20 cellular contexts compared by ENCODE assay signal in genomic region chr1:30515746-30516504, GRCh38.
"Had no signal": no experiment of that assay in that cellular context is flagged by ENCODE, and none has a peak within 500 bp of the region (broad histone marks: within the 10 kb centered on the region; RNA-seq: fewer than 3 reads in every experiment).

No MANE protein-coding gene starts in this region.

- H3K9me3 ChIP-seq: testis had no signal

- DNase-seq: activated CD4-positive, alpha-beta memory T cell treated with anti-CD3 and anti-CD28 coated beads, Interleukin-2, amount 10 ng/mL, durations not matched to agents 7 days and 5 days; activated CD4-positive, alpha-beta T cell treated with anti-CD3 and anti-CD28 coated beads for 48 hours; activated gamma-delta T cell; activated T-cell treated with anti-CD3 and anti-CD28 coated beads, Interleukin-2, amount 50 U/mL, for 48 hours; dermis blood vessel endothelial cell; effector memory CD8-positive, alpha-beta T cell; left colon; nephron progenitor cell; stimulated activated CD4-positive, alpha-beta T cell treated with anti-CD3 and anti-CD28 coated beads, Interleukin-4, amount 100 ng/mL, for 24 hours; SW 1271; testis had no signal

- H3K27ac ChIP-seq: hepatocyte, testis had no signal

- FAIRE-seq: bronchial epithelial cell, islet of Langerhans, TTC549 had no signal

- H3K4me3 ChIP-seq: hepatocyte, lung, smooth muscle cell, testis had no signal

- H3K4me3 Mint-ChIP-seq: activated CD4-positive, alpha-beta memory T cell treated with anti-CD3 and anti-CD28 coated beads, Interleukin-2, amount 10 ng/mL, durations not matched to agents 7 days and 5 days; activated naive CD4-positive, alpha-beta T cell treated with anti-CD3 and anti-CD28 coated beads, Interleukin-2, amount 50 U/mL, for 24 hours; effector memory CD8-positive, alpha-beta T cell; nephron progenitor cell; stimulated activated effector memory CD8-positive, alpha-beta T cell treated with anti-CD3 and anti-CD28 coated beads, Interleukin-12 subunit alpha, Interleukin-12 subunit beta, amount 100 ng/mL, for 72 hours; T-helper 2 cell treated with Interferon-gamma antibody and Interleukin-4, amounts not matched to agents 5 μg/mL and 100 μg/mL, for 36 hours had no signal

- H3K27me3 ChIP-seq: hepatocyte, testis had no signal

- H3K4me1 ChIP-seq: testis had no signal

- H3K9me3 Mint-ChIP-seq: activated CD4-positive, alpha-beta memory T cell treated with anti-CD3 and anti-CD28 coated beads, Interleukin-2, amount 10 ng/mL, durations not matched to agents 7 days and 5 days; activated naive CD4-positive, alpha-beta T cell treated with anti-CD3 and anti-CD28 coated beads, Interleukin-2, amount 50 U/mL, for 24 hours; effector memory CD8-positive, alpha-beta T cell; stimulated activated effector memory CD8-positive, alpha-beta T cell treated with anti-CD3 and anti-CD28 coated beads, Interleukin-12 subunit alpha, Interleukin-12 subunit beta, amount 100 ng/mL, for 72 hours; T-helper 2 cell treated with Interferon-gamma antibody and Interleukin-4, amounts not matched to agents 5 μg/mL and 100 μg/mL, for 36 hours had no signal

- H3K27ac Mint-ChIP-seq: activated CD4-positive, alpha-beta memory T cell treated with anti-CD3 and anti-CD28 coated beads, Interleukin-2, amount 10 ng/mL, durations not matched to agents 7 days and 5 days; activated naive CD4-positive, alpha-beta T cell treated with anti-CD3 and anti-CD28 coated beads, Interleukin-2, amount 50 U/mL, for 24 hours; effector memory CD8-positive, alpha-beta T cell; nephron progenitor cell; stimulated activated effector memory CD8-positive, alpha-beta T cell treated with anti-CD3 and anti-CD28 coated beads, Interleukin-12 subunit alpha, Interleukin-12 subunit beta, amount 100 ng/mL, for 72 hours; T-helper 2 cell treated with Interferon-gamma antibody and Interleukin-4, amounts not matched to agents 5 μg/mL and 100 μg/mL, for 36 hours had no signal

- H3K36me3 Mint-ChIP-seq: activated naive CD4-positive, alpha-beta T cell treated with anti-CD3 and anti-CD28 coated beads, Interleukin-2, amount 50 U/mL, for 24 hours; stimulated activated effector memory CD8-positive, alpha-beta T cell treated with anti-CD3 and anti-CD28 coated beads, Interleukin-12 subunit alpha, Interleukin-12 subunit beta, amount 100 ng/mL, for 72 hours had no signal

- H3K4me2 ChIP-seq: hepatocyte, smooth muscle cell had no signal

- H3K79me2 ChIP-seq: hepatocyte had no signal

- H3K27me3 Mint-ChIP-seq: activated CD4-positive, alpha-beta memory T cell treated with anti-CD3 and anti-CD28 coated beads, Interleukin-2, amount 10 ng/mL, durations not matched to agents 7 days and 5 days had no signal

- H2AFZ ChIP-seq: hepatocyte had no signal

- H3K4me1 Mint-ChIP-seq: activated CD4-positive, alpha-beta memory T cell treated with anti-CD3 and anti-CD28 coated beads, Interleukin-2, amount 10 ng/mL, durations not matched to agents 7 days and 5 days; activated naive CD4-positive, alpha-beta T cell treated with anti-CD3 and anti-CD28 coated beads, Interleukin-2, amount 50 U/mL, for 24 hours; stimulated activated effector memory CD8-positive, alpha-beta T cell treated with anti-CD3 and anti-CD28 coated beads, Interleukin-12 subunit alpha, Interleukin-12 subunit beta, amount 100 ng/mL, for 72 hours had no signal
